ENCODE assay signal across 18 cellular contexts in the genomic region with DNA sequence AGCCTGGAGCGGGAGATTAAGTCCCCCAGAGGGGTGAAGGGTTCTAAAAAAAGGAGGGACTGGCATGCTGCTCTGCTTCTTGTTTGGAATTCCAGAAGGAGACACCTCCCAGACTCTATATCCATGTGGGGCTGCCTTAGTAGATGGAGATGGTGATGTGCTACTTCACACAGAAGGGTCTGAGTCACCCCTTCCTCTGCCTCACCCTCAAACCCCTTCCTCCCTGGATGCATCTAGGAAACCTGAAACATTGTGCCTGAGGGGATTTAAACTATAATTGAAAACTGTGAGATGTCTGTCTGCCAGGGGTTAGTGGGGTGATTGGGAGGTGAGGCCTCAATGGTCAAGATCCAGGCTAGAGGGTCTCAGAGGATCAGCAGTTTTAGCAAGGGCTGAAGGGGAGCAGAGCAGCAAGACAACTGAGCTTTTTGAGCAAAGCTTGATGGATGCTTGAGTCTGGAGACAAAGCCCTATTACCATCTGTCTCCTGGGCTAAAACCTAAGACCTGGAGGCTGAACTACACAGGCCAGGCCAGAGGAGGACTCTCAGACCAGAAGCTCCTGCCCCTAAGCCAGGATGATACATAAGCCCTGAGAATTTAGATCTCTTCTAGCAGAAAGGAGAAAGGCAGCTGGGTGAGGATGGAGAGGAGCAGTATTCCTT.
DNase-seq lines count a peak whose midpoint lies in the region; ATAC-seq, FAIRE-seq and TF ChIP-seq lines count a peak whose summit lies in the region.
"Had no signal": no experiment of that assay in that cellular context is flagged by ENCODE, and none has a peak within 500 bp of the region (broad histone marks: within the 10 kb centered on the region; RNA-seq: fewer than 3 reads in every experiment).

No MANE protein-coding gene starts in this region.

- CTCF ChIA-PET in BJ (lab: Yijun Ruan, JAX): interaction anchor here (0.6 to 1.4 kb wide), 4 partner anchors 9 to 140 kb away, joined by 3 read pairs; no protein-coding TSS in a partner anchor
- CTCF ChIA-PET in PC-9 (lab: Charles Lee): interaction anchor here (0.7 kb wide), 1 partner anchor 437 kb away, joined by 6 read pairs; no protein-coding TSS in a partner anchor

- H3K4me1 ChIP-seq in PC-9 (replicated peaks; ENCODE audit: insufficient read depth) (peaks cover 31% of the 10 kb centered on the region), keratinocyte (ENCODE audit: control insufficient read depth, extremely low read depth, insufficient read depth, low read length) (peaks cover 10% of the 10 kb centered on the region), GM23338 (ENCODE audit: insufficient read depth) (no peaks in the 10 kb centered on the region; the same call in 1 of the 2 replicates)
- H3K4me1 ChIP-seq: Caco-2 had no signal

- H3K9ac ChIP-seq in keratinocyte (ENCODE audit: control insufficient read depth, extremely low read depth, insufficient read depth, low read length): no peak overlapping the region

- POLR2A ChIA-PET in BJ (lab: Charles Lee): no interaction called here
- POLR2A ChIA-PET in PC-9 (lab: Charles Lee; ENCODE audit: unreplicated experiment): interaction anchor here (0.6 kb wide), 1 partner anchor 30 kb away, joined by 7 read pairs; no protein-coding TSS in a partner anchor

- H2AFZ ChIP-seq in PC-9: no peak overlapping the region
- peak overlapping the region; percentile 28 for H2AFZ ChIP-seq in keratinocyte (ENCODE audit: control insufficient read depth, low read length)
- H2AFZ ChIP-seq in GM23338: no peak overlapping the region

- H3K9me1 ChIP-seq in keratinocyte (ENCODE audit: control insufficient read depth, extremely low read depth, insufficient read depth, low read length): no peaks in the 10 kb centered on the region

- H3K27ac Mint-ChIP-seq in HFFc6 (peak overlapping the region; percentile 22; the same call in 1 of the 2 replicates), GM23338 (no peak overlapping the region)

- in situ Hi-C loops in GM13977 (cut with MboI; ENCODE audit: low pct_unique_long_range_greater_than_20kb, low sequenced_read_pairs, unreplicated experiment): no loop called here

- no peaks in the 10 kb centered on the region for H3K27me3 ChIP-seq in BJ (ENCODE audit: control insufficient read depth, insufficient read depth, low read length)
- H3K27me3 ChIP-seq in PC-9 (ENCODE audit: insufficient read depth, low read depth): no peaks in the 10 kb centered on the region
- no peaks in the 10 kb centered on the region for H3K27me3 ChIP-seq in keratinocyte (ENCODE audit: control insufficient read depth, extremely low read depth, insufficient read depth, low read length)
- no peaks in the 10 kb centered on the region for H3K27me3 ChIP-seq in GM23338 (ENCODE audit: insufficient read depth)

- H3K27me3 Mint-ChIP-seq in HFFc6 (ENCODE audit: insufficient read depth) (no peaks in the 10 kb centered on the region), GM23338 (ENCODE audit: insufficient read depth, low read depth, poor library complexity) (peaks cover 3% of the 10 kb centered on the region)

- intact Hi-C loops in PC-9 (cut with micrococcal nuclease; ENCODE audit: unreplicated experiment): no loop called here

- H3K9me2 ChIP-seq in PC-9 (ENCODE audit: insufficient read depth) (no peaks in the 10 kb centered on the region), GM23338 (ENCODE audit: insufficient read depth) (no peaks in the 10 kb centered on the region)

- ATAC-seq in GM23338 (no peak), HG03521 (IDR thresholded peaks at IDR 0.05; ENCODE audit: unreplicated experiment) (no peak)

- H3F3A ChIP-seq in PC-9 (ENCODE audit: insufficient read depth, low read depth) (peaks cover under 1% of the 10 kb centered on the region; the same call in 1 of the 2 replicates), GM23338 (replicated peaks; ENCODE audit: low read depth) (no peaks in the 10 kb centered on the region)

- DNase-seq in BJ (ENCODE audit: low read depth) (no peak), HFFc6 (no peak), PC-9 (peak in 1 of 2 experiments; percentile 36), keratinocyte (ENCODE audit: low read depth, low spot score) (no peak), GM23338 (ENCODE audit: low spot score) (no peak), NCI-H1436 treated with DMSO at 0.1 percent for 48 hours (lab: John Stamatoyannopoulos, UW) (no peak), GM13977 (ENCODE audit: low spot score) (no peak)
- DNase-seq: Caco-2, GF-D8, KG1, MM.1S, NCI-H1930, NCI-H2171 treated with DMSO at 0.1 percent for 48 hours, NCI-H510A treated with DMSO at 0.1 percent for 48 hours, OCI-M1 had no signal

- H3K4me3 ChIP-seq in BJ (ENCODE audit: low read depth, low read length): no peak overlapping the region
- H3K4me3 ChIP-seq in PC-9: no peak overlapping the region
- H3K4me3 ChIP-seq in keratinocyte (ENCODE audit: control insufficient read depth in 2 of 3, extremely low read depth in 1 of 3, insufficient read depth in 2 of 3, low read depth in 1 of 3, low read length in 3 of 3): no peak overlapping the region
- H3K4me3 ChIP-seq in GM23338: no peak overlapping the region

- H3K36me3 Mint-ChIP-seq in HFFc6 (ENCODE audit: low read depth) (no peaks in the 10 kb centered on the region), GM23338 (ENCODE audit: low read depth) (no peaks in the 10 kb centered on the region)

- dilution Hi-C loops in keratinocyte (cut with MboI; ENCODE audit: extremely low pct_ligation_motif_present, low sequenced_read_pairs): no loop called here

- no peaks in the 10 kb centered on the region for H3K79me2 ChIP-seq in PC-9 (ENCODE audit: low read depth)
- H3K79me2 ChIP-seq in keratinocyte (ENCODE audit: control insufficient read depth, insufficient read depth, low read length): no peaks in the 10 kb centered on the region
- no peaks in the 10 kb centered on the region for H3K79me2 ChIP-seq in GM23338 (replicated peaks; ENCODE audit: insufficient read depth)

- no peaks in the 10 kb centered on the region for H4K20me1 ChIP-seq in PC-9 (ENCODE audit: insufficient read depth)
- no peaks in the 10 kb centered on the region for H4K20me1 ChIP-seq in keratinocyte (ENCODE audit: control insufficient read depth, extremely low read depth, insufficient read depth, low read length)
- no peaks in the 10 kb centered on the region for H4K20me1 ChIP-seq in GM23338 (replicated peaks; ENCODE audit: insufficient read depth)

- H3K4me1 Mint-ChIP-seq in HFFc6 (ENCODE audit: low read depth) (peaks cover 40% of the 10 kb centered on the region), GM23338 (peaks cover 4% of the 10 kb centered on the region; the same call in 1 of the 3 replicates)

- no peaks in the 10 kb centered on the region for H3K9me3 ChIP-seq in PC-9 (ENCODE audit: insufficient read depth, low read depth)
- no peaks in the 10 kb centered on the region for H3K9me3 ChIP-seq in keratinocyte (ENCODE audit: control insufficient read depth, low read depth, low read length)
- H3K9me3 ChIP-seq: Caco-2 had no signal

- TF ChIP-seq CTCF in BJ (IDR thresholded peaks at IDR 0.05; ENCODE audit: insufficient read depth, low read depth, low read length) (0 out of 2 replicates have a peak, but pooled peaks have one; percentile 2), HFFc6 (IDR thresholded peaks at IDR 0.05) (no peak), PC-9 (conservative IDR thresholded peaks at IDR 0.05) (no peak), keratinocyte (optimal IDR thresholded peaks at IDR 0.05 in 1 of 3, IDR thresholded peaks at IDR 0.05 in 1 of 3, conservative IDR thresholded peaks at IDR 0.05 in 1 of 3; ENCODE audit: extremely low read depth in 1 of 3, insufficient read depth in 2 of 3, low read length in 3 of 3) (no peak), GM23338 (conservative IDR thresholded peaks at IDR 0.05; ENCODE audit: low read depth in 2 of 2) (no peak), GM13977 (IDR thresholded peaks at IDR 0.05; ENCODE audit: extremely low read depth, insufficient read depth, missing control alignments) (no peak)

- H3K4me3 Mint-ChIP-seq in HFFc6: no peak overlapping the region
- H3K4me3 Mint-ChIP-seq in GM23338: no peak overlapping the region

- H3K36me3 ChIP-seq in BJ (ENCODE audit: control insufficient read depth, insufficient read depth, low read length) (no peaks in the 10 kb centered on the region), PC-9 (ENCODE audit: low read depth) (no peaks in the 10 kb centered on the region), keratinocyte (ENCODE audit: control insufficient read depth in 2 of 2, extremely low read depth in 1 of 2, insufficient read depth in 2 of 2, low read length in 2 of 2) (no peaks in the 10 kb centered on the region), GM23338 (ENCODE audit: insufficient read depth) (no peaks in the 10 kb centered on the region)

- H3K4me2 ChIP-seq in PC-9 (0 out of 2 replicates have a peak overlapping the region, but pooled peaks have one; percentile 9), keratinocyte (ENCODE audit: control insufficient read depth, extremely low read depth, insufficient read depth, low read depth, low read length) (no peak overlapping the region), GM23338 (no peak overlapping the region)

- FAIRE-seq in keratinocyte (lab: Jason Lieb, UNC): no peak
- FAIRE-seq: A204.1 had no signal

- H3K27ac ChIP-seq in PC-9 (no peak overlapping the region), keratinocyte (ENCODE audit: control insufficient read depth, insufficient read depth, low read length) (no peak overlapping the region), GM23338 (ENCODE audit: low read depth) (no peak overlapping the region)
- H3K27ac ChIP-seq: HL-60 had no signal

- no TSS peak for BruUV-seq in PC-9 (replicated peaks; lab: Mats Ljungman, UMichigan)

- no peaks in the 10 kb centered on the region for H3K9me3 Mint-ChIP-seq in HFFc6
- no peaks in the 10 kb centered on the region for H3K9me3 Mint-ChIP-seq in GM23338

TF ChIP-seq in GM23338, 12 proteins besides CTCF, POLR2A, EP300 and RAD21:
- TF ChIP-seq, protein P1, sequence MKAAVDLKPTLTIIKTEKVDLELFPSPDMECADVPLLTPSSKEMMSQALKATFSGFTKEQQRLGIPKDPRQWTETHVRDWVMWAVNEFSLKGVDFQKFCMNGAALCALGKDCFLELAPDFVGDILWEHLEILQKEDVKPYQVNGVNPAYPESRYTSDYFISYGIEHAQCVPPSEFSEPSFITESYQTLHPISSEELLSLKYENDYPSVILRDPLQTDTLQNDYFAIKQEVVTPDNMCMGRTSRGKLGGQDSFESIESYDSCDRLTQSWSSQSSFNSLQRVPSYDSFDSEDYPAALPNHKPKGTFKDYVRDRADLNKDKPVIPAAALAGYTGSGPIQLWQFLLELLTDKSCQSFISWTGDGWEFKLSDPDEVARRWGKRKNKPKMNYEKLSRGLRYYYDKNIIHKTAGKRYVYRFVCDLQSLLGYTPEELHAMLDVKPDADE (IDR thresholded peaks at IDR 0.05): no peak
